ENCODE assay signal across 35 cellular contexts in the genomic region with DNA sequence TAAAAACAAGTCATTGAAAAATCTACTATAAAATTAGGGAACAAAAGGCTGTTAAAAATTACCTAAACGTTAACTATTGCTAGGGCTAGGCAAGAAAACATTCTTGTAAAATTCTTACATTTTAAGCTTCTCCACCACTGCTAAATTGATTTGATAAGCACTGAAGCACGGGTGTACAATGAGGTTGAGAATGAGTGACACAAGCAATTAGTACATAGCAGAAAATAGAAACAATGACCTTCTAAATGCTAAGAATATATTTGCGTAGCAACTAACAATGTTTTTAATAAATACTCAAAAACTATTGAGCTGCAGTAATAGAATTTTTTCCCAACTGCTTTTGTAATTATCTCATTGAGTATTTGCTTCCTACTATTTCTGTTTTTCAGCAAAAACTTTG.
"Had no signal": no experiment of that assay in that cellular context is flagged by ENCODE, and none has a peak within 500 bp of the region (broad histone marks: within the 10 kb centered on the region; RNA-seq: fewer than 3 reads in every experiment).

No MANE protein-coding gene starts in this region.

- DNase-seq: activated B cell treated with CpG ODN at 0.5 μM for 24 hours; activated CD4-positive, alpha-beta memory T cell treated with anti-CD3 and anti-CD28 coated beads for 36 hours; activated CD4-positive, alpha-beta T cell treated with anti-CD3 and anti-CD28 coated beads for 4 hours; activated CD4-positive, alpha-beta T cell treated with anti-CD3 and anti-CD28 coated beads, Interleukin-2, amount 10 ng/mL, durations not matched to agents 24 days and 14 days; activated CD4-positive, alpha-beta T cell treated with anti-CD3 and anti-CD28 coated beads, Interleukin-2, amount 50 U/mL, for 1 hour; activated CD4-positive, alpha-beta T cell treated with anti-CD3 and anti-CD28 coated beads, Interleukin-2, amount 50 U/mL, for 4 hours; activated CD4-positive, CD25-positive, alpha-beta regulatory T cell treated with anti-CD3 and anti-CD28 coated beads, Interleukin-2, amount 50 U/mL, for 72 hours; activated CD8-positive, alpha-beta memory T cell treated with anti-CD3 and anti-CD28 coated beads, Interleukin-2, amount 50 U/mL, for 4 hours; activated CD8-positive, alpha-beta T cell treated with anti-CD3 and anti-CD28 coated beads for 36 hours; activated effector memory CD4-positive, alpha-beta T cell treated with anti-CD3 and anti-CD28 coated beads, Interleukin-2, amount 50 U/mL, for 16 hours; activated gamma-delta T cell treated with Interleukin-2 at 50 U/mL for 16 hours; activated naive CD4-positive, alpha-beta T cell; activated naive CD4-positive, alpha-beta T cell treated with anti-CD3 and anti-CD28 coated beads for 36 hours; activated naive CD4-positive, alpha-beta T cell treated with anti-CD3 and anti-CD28 coated beads, Interleukin-2, amount 50 U/mL, for 16 hours; activated naive CD8-positive, alpha-beta T cell treated with anti-CD3 and anti-CD28 coated beads for 36 hours; activated T-cell treated with anti-CD3 and anti-CD28 coated beads for 4 hours; activated T-cell treated with anti-CD3 and anti-CD28 coated beads, Interleukin-2, amount 50 U/mL, for 1 hour; activated T-cell treated with anti-CD3 and anti-CD28 coated beads, Interleukin-2, amount 50 U/mL, for 48 hours; adrenal gland; amniotic stem cell; aorta; body of pancreas; brain microvascular endothelial cell; caudate nucleus; SW 1271; T-helper 1 cell; T-helper 2 cell; T-helper 9 cell had no signal

- H3K27ac Mint-ChIP-seq: activated B cell treated with CpG ODN at 0.5 μM for 24 hours; activated CD4-positive, alpha-beta memory T cell treated with anti-CD3 and anti-CD28 coated beads for 36 hours; activated CD4-positive, alpha-beta T cell treated with anti-CD3 and anti-CD28 coated beads, Interleukin-2, amount 10 ng/mL, durations not matched to agents 24 days and 14 days; activated CD8-positive, alpha-beta T cell treated with anti-CD3 and anti-CD28 coated beads for 36 hours; activated naive CD4-positive, alpha-beta T cell treated with anti-CD3 and anti-CD28 coated beads for 36 hours; activated naive CD4-positive, alpha-beta T cell treated with anti-CD3 and anti-CD28 coated beads, Interleukin-2, amount 50 U/mL, for 72 hours; activated naive CD8-positive, alpha-beta T cell treated with anti-CD3 and anti-CD28 coated beads for 36 hours; activated T-helper 17 cell treated with anti-CD3 and anti-CD28 coated beads, Interleukin-2, amount 50 U/mL, for 72 hours; T-helper 1 cell treated with Interleukin-12 subunit alpha and Interleukin-12 subunit beta and Interleukin-4 antibody, amounts not matched to agents 30 μg/mL and 1 μg/mL, for 36 hours; T-helper 2 cell treated with Interferon-gamma antibody and Interleukin-4, amounts not matched to agents 5 μg/mL and 100 μg/mL, for 36 hours had no signal

- H3K27me3 Mint-ChIP-seq: activated B cell treated with CpG ODN at 0.5 μM for 24 hours; activated CD4-positive, alpha-beta memory T cell treated with anti-CD3 and anti-CD28 coated beads for 36 hours; activated CD4-positive, alpha-beta T cell treated with anti-CD3 and anti-CD28 coated beads, Interleukin-2, amount 10 ng/mL, durations not matched to agents 24 days and 14 days; activated CD8-positive, alpha-beta T cell treated with anti-CD3 and anti-CD28 coated beads for 36 hours; activated naive CD8-positive, alpha-beta T cell treated with anti-CD3 and anti-CD28 coated beads for 36 hours; activated T-helper 17 cell treated with anti-CD3 and anti-CD28 coated beads, Interleukin-2, amount 50 U/mL, for 72 hours; central memory CD8-positive, alpha-beta T cell had no signal

- H3K9me3 ChIP-seq: adrenal gland, body of pancreas, breast epithelium had no signal

- H3K4me3 ChIP-seq: adrenal gland, body of pancreas, breast epithelium had no signal

- H3K27me3 ChIP-seq: adrenal gland, body of pancreas, brain microvascular endothelial cell, breast epithelium had no signal

- H3K4me1 ChIP-seq: breast epithelium had no signal

- H3K36me3 ChIP-seq: adrenal gland, brain microvascular endothelial cell, breast epithelium had no signal

- ATAC-seq: activated CD8-positive, alpha-beta T cell treated with anti-CD3 and anti-CD28 coated beads for 36 hours; activated naive CD4-positive, alpha-beta T cell treated with anti-CD3 and anti-CD28 coated beads, Interleukin-2, amount 50 U/mL, for 72 hours; activated T-helper 17 cell treated with anti-CD3 and anti-CD28 coated beads, Interleukin-2, amount 50 U/mL, for 72 hours; body of pancreas had no signal

- H3K4me1 Mint-ChIP-seq: activated B cell treated with CpG ODN at 0.5 μM for 24 hours; activated T-helper 17 cell treated with anti-CD3 and anti-CD28 coated beads, Interleukin-2, amount 50 U/mL, for 72 hours; central memory CD8-positive, alpha-beta T cell had no signal

- H3K27ac ChIP-seq: adrenal gland, brain microvascular endothelial cell, breast epithelium, VCaP had no signal

- H3K9me3 Mint-ChIP-seq: activated B cell treated with CpG ODN at 0.5 μM for 24 hours; activated CD4-positive, alpha-beta memory T cell treated with anti-CD3 and anti-CD28 coated beads for 36 hours; activated CD4-positive, alpha-beta T cell treated with anti-CD3 and anti-CD28 coated beads, Interleukin-2, amount 10 ng/mL, durations not matched to agents 24 days and 14 days; activated CD8-positive, alpha-beta T cell treated with anti-CD3 and anti-CD28 coated beads for 36 hours; activated naive CD4-positive, alpha-beta T cell treated with anti-CD3 and anti-CD28 coated beads for 36 hours; activated naive CD4-positive, alpha-beta T cell treated with anti-CD3 and anti-CD28 coated beads, Interleukin-2, amount 50 U/mL, for 72 hours; activated naive CD8-positive, alpha-beta T cell treated with anti-CD3 and anti-CD28 coated beads for 36 hours; activated T-helper 17 cell treated with anti-CD3 and anti-CD28 coated beads, Interleukin-2, amount 50 U/mL, for 72 hours; central memory CD8-positive, alpha-beta T cell; T-helper 1 cell treated with Interleukin-12 subunit alpha and Interleukin-12 subunit beta and Interleukin-4 antibody, amounts not matched to agents 30 μg/mL and 1 μg/mL, for 36 hours; T-helper 2 cell treated with Interferon-gamma antibody and Interleukin-4, amounts not matched to agents 5 μg/mL and 100 μg/mL, for 36 hours had no signal

- H3K4me3 Mint-ChIP-seq: activated B cell treated with CpG ODN at 0.5 μM for 24 hours; activated CD4-positive, alpha-beta memory T cell treated with anti-CD3 and anti-CD28 coated beads for 36 hours; activated CD4-positive, alpha-beta T cell treated with anti-CD3 and anti-CD28 coated beads, Interleukin-2, amount 10 ng/mL, durations not matched to agents 24 days and 14 days; activated CD8-positive, alpha-beta T cell treated with anti-CD3 and anti-CD28 coated beads for 36 hours; activated naive CD4-positive, alpha-beta T cell treated with anti-CD3 and anti-CD28 coated beads for 36 hours; activated naive CD8-positive, alpha-beta T cell treated with anti-CD3 and anti-CD28 coated beads for 36 hours; activated T-helper 17 cell treated with anti-CD3 and anti-CD28 coated beads, Interleukin-2, amount 50 U/mL, for 72 hours; central memory CD8-positive, alpha-beta T cell; T-helper 1 cell treated with Interleukin-12 subunit alpha and Interleukin-12 subunit beta and Interleukin-4 antibody, amounts not matched to agents 30 μg/mL and 1 μg/mL, for 36 hours; T-helper 2 cell treated with Interferon-gamma antibody and Interleukin-4, amounts not matched to agents 5 μg/mL and 100 μg/mL, for 36 hours had no signal
